ENCODE assay signal across 19 cellular contexts in genomic region chr5:98463222-98463621, GRCh38.
DNase-seq lines count a peak whose midpoint lies in the region; ATAC-seq and TF ChIP-seq lines count a peak whose summit lies in the region.
"Had no signal": no experiment of that assay in that cellular context is flagged by ENCODE, and none has a peak within 500 bp of the region (broad histone marks: within the 10 kb centered on the region; RNA-seq: fewer than 3 reads in every experiment).

No MANE protein-coding gene starts in this region.

- H3K4me3 Mint-ChIP-seq in activated T-helper 1 cell treated with anti-CD3 and anti-CD28 coated beads, Interleukin-12 subunit alpha, Interleukin-12 subunit beta, Interleukin-2, Interleukin-4 antibody, amounts not matched to agents 30 ng/mL and 10 ng/mL and 1 ng/mL, durations not matched to agents 14 hours and 24 hours and 36 hours, result no peak overlapping the region
- H3K4me3 Mint-ChIP-seq: CD14-positive monocyte; CD4-positive, alpha-beta memory T cell; CD4-positive, CD25-positive, alpha-beta regulatory T cell had no signal

- no peaks in the 10 kb centered on the region for H4K20me1 ChIP-seq in BLaER1
- no peaks in the 10 kb centered on the region for H4K20me1 ChIP-seq in BLaER1 treated with 17β-estradiol and CSF1 and Interleukin-3, amounts not matched to agents 10 nM and 100 nM

- H3K4me2 ChIP-seq in BLaER1, result peak overlapping the region; percentile 54
- H3K4me2 ChIP-seq in BLaER1 treated with 17β-estradiol and CSF1 and Interleukin-3, amounts not matched to agents 10 nM and 100 nM, result peak overlapping the region; percentile 47 to 91 (median 76); a peak in 21 of 22 replicates

- no peaks in the 10 kb centered on the region for H3K9me3 Mint-ChIP-seq in activated T-helper 1 cell treated with anti-CD3 and anti-CD28 coated beads, Interleukin-12 subunit alpha, Interleukin-12 subunit beta, Interleukin-2, Interleukin-4 antibody, amounts not matched to agents 30 ng/mL and 10 ng/mL and 1 ng/mL, durations not matched to agents 14 hours and 24 hours and 36 hours

- intact Hi-C loops in left colon (cut with DNase I, micrococcal nuclease), result no loop called here
- intact Hi-C loops in activated T-helper 1 cell treated with anti-CD3 and anti-CD28 coated beads, Interleukin-12 subunit alpha, Interleukin-12 subunit beta, Interleukin-2, Interleukin-4 antibody, amounts not matched to agents 30 ng/mL and 10 ng/mL and 1 ng/mL, durations not matched to agents 14 hours and 24 hours and 36 hours (cut with micrococcal nuclease), result no loop called here

- no peaks in the 10 kb centered on the region for H3K4me1 Mint-ChIP-seq in activated T-helper 1 cell treated with anti-CD3 and anti-CD28 coated beads, Interleukin-12 subunit alpha, Interleukin-12 subunit beta, Interleukin-2, Interleukin-4 antibody, amounts not matched to agents 30 ng/mL and 10 ng/mL and 1 ng/mL, durations not matched to agents 14 hours and 24 hours and 36 hours (ENCODE audit: low read depth)
- H3K4me1 Mint-ChIP-seq: CD14-positive monocyte; CD4-positive, alpha-beta memory T cell; CD4-positive, CD25-positive, alpha-beta regulatory T cell had no signal

- H3K27ac ChIP-seq in BLaER1, result no peak overlapping the region
- peak overlapping the region in 9 of 11 experiments; percentile 65 to 97 (median 94); a peak in 18 of 22 replicates for H3K27ac ChIP-seq in BLaER1 treated with 17β-estradiol and CSF1 and Interleukin-3, amounts not matched to agents 10 nM and 100 nM

- no peaks in the 10 kb centered on the region for H3K27me3 Mint-ChIP-seq in activated T-helper 1 cell treated with anti-CD3 and anti-CD28 coated beads, Interleukin-12 subunit alpha, Interleukin-12 subunit beta, Interleukin-2, Interleukin-4 antibody, amounts not matched to agents 30 ng/mL and 10 ng/mL and 1 ng/mL, durations not matched to agents 14 hours and 24 hours and 36 hours (ENCODE audit: insufficient read depth)

- H3K4me3 ChIP-seq in BLaER1 (no peak overlapping the region), LNCaP clone FGC (ENCODE audit: low read depth, low read length) (no peak overlapping the region), H7 (ENCODE audit: insufficient read depth, low read depth, low read length) (no peak overlapping the region)
- H3K4me3 ChIP-seq in BLaER1 treated with 17β-estradiol and CSF1 and Interleukin-3, amounts not matched to agents 10 nM and 100 nM, result 0 out of 20 replicates have a peak overlapping the region, but pooled peaks of 1 of the 10 experiments have one; percentile 27

- no peaks in the 10 kb centered on the region for H3K36me3 Mint-ChIP-seq in activated T-helper 1 cell treated with anti-CD3 and anti-CD28 coated beads, Interleukin-12 subunit alpha, Interleukin-12 subunit beta, Interleukin-2, Interleukin-4 antibody, amounts not matched to agents 30 ng/mL and 10 ng/mL and 1 ng/mL, durations not matched to agents 14 hours and 24 hours and 36 hours (ENCODE audit: low read depth)
- H3K36me3 Mint-ChIP-seq: CD14-positive monocyte; CD4-positive, alpha-beta memory T cell; CD4-positive, CD25-positive, alpha-beta regulatory T cell had no signal

- peaks cover 43% of the 10 kb centered on the region for H3K4me1 ChIP-seq in BLaER1
- H3K4me1 ChIP-seq in BLaER1 treated with 17β-estradiol and CSF1 and Interleukin-3, amounts not matched to agents 10 nM and 100 nM, result peaks cover 34 to 90% (median 72%) of the 10 kb centered on the region in 10 experiments
- H3K4me1 ChIP-seq: BE2C, Caco-2 had no signal

- TF ChIP-seq CTCF in LNCaP clone FGC (IDR thresholded peaks at IDR 0.05; ENCODE audit: control insufficient read depth, extremely low read depth, insufficient read depth), result no peak

- H3K27ac Mint-ChIP-seq in activated T-helper 1 cell treated with anti-CD3 and anti-CD28 coated beads, Interleukin-12 subunit alpha, Interleukin-12 subunit beta, Interleukin-2, Interleukin-4 antibody, amounts not matched to agents 30 ng/mL and 10 ng/mL and 1 ng/mL, durations not matched to agents 14 hours and 24 hours and 36 hours, result no peak overlapping the region
- H3K27ac Mint-ChIP-seq: CD4-positive, alpha-beta memory T cell; CD4-positive, CD25-positive, alpha-beta regulatory T cell had no signal

- ATAC-seq in left colon (peak; percentile 85), HG03139 (IDR thresholded peaks at IDR 0.05; ENCODE audit: unreplicated experiment) (no peak)

- H3K36me3 ChIP-seq in BLaER1 (no peaks in the 10 kb centered on the region), H7 (replicated peaks; ENCODE audit: control insufficient read depth, insufficient read depth, low read length) (no peaks in the 10 kb centered on the region)
- H3K36me3 ChIP-seq in BLaER1 treated with 17β-estradiol and CSF1 and Interleukin-3, amounts not matched to agents 10 nM and 100 nM, result no peaks in the 10 kb centered on the region
- H3K36me3 ChIP-seq: BE2C had no signal

- no peaks in the 10 kb centered on the region; the same call in 1 of the 2 replicates for H3K9me3 ChIP-seq in BLaER1
- peaks cover 0 to 25% (median 5%) of the 10 kb centered on the region in 11 experiments; a peak in 9 of 22 replicates for H3K9me3 ChIP-seq in BLaER1 treated with 17β-estradiol and CSF1 and Interleukin-3, amounts not matched to agents 10 nM and 100 nM (replicated peaks in 1 of 11)
- H3K9me3 ChIP-seq: BE2C, Caco-2 had no signal

- DNase-seq in LNCaP clone FGC (ENCODE audit: low read depth) (peak; percentile 2), left colon (peak in 1 of 2 donors; percentile 10), RKO (ENCODE audit: low spot score) (no peak), H7 (no peak)
- DNase-seq in activated T-helper 1 cell treated with anti-CD3 and anti-CD28 coated beads, Interleukin-12 subunit alpha, Interleukin-12 subunit beta, Interleukin-2, Interleukin-4 antibody, amounts not matched to agents 30 ng/mL and 10 ng/mL and 1 ng/mL, durations not matched to agents 14 hours and 24 hours and 36 hours (ENCODE audit: low spot score), result no peak
- DNase-seq: 8988T; ACHN; BE2C; C1 segment of cervical spinal cord; Caco-2; Calu3; CD4-positive, alpha-beta memory T cell; CD4-positive, CD25-positive, alpha-beta regulatory T cell; DMS79 treated with DMSO at 0.1 percent for 48 hours; GF-D8 had no signal

- H3K27me3 ChIP-seq in BLaER1 (no peaks in the 10 kb centered on the region), H7 (ENCODE audit: control insufficient read depth, insufficient read depth, low read length) (no peaks in the 10 kb centered on the region)
- no peaks in the 10 kb centered on the region for H3K27me3 ChIP-seq in BLaER1 treated with 17β-estradiol and CSF1 and Interleukin-3, amounts not matched to agents 10 nM and 100 nM
- H3K27me3 ChIP-seq: BE2C had no signal

- H3K9ac ChIP-seq in BLaER1, result no peak overlapping the region
- peak overlapping the region in 5 of 11 experiments; percentile 0 to 79 (median 76); a peak in 5 of 22 replicates for H3K9ac ChIP-seq in BLaER1 treated with 17β-estradiol and CSF1 and Interleukin-3, amounts not matched to agents 10 nM and 100 nM
